ENCODE assay signal across 1 cellular context in the genomic region with DNA sequence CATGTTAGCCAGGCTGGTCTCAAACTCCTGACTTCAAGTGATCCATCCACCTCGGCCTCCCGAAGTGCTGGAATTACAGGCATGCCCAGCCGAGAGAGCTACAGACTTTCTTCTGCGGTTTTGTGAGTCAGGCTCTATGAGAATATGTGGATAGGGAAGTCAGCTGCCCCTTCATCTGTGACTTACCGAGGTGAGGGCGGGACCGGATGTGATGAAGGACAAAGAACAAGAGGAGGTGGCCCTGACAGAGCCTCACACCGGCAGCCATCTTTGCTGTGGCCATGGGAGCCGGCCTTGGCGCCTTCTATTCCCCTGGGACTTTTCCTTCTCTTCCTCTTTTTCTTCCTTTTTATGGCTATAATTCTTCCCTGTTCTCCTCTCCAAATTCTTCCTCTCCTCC.
TF ChIP-seq lines count a peak whose summit lies in the region.

No MANE protein-coding gene starts in this region.

TF ChIP-seq in K562, 482 proteins besides CTCF, POLR2A, EP300 and RAD21 (continued from another document):
- TF ChIP-seq KDM2B (CRISPR knock-in tag; IDR thresholded peaks at IDR 0.05): no peak
- TF ChIP-seq, protein P1, sequence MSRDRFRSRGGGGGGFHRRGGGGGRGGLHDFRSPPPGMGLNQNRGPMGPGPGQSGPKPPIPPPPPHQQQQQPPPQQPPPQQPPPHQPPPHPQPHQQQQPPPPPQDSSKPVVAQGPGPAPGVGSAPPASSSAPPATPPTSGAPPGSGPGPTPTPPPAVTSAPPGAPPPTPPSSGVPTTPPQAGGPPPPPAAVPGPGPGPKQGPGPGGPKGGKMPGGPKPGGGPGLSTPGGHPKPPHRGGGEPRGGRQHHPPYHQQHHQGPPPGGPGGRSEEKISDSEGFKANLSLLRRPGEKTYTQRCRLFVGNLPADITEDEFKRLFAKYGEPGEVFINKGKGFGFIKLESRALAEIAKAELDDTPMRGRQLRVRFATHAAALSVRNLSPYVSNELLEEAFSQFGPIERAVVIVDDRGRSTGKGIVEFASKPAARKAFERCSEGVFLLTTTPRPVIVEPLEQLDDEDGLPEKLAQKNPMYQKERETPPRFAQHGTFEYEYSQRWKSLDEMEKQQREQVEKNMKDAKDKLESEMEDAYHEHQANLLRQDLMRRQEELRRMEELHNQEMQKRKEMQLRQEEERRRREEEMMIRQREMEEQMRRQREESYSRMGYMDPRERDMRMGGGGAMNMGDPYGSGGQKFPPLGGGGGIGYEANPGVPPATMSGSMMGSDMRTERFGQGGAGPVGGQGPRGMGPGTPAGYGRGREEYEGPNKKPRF (IDR thresholded peaks at IDR 0.05; ENCODE audit: low read depth, low read length): no peak
- TF ChIP-seq, protein P2, sequence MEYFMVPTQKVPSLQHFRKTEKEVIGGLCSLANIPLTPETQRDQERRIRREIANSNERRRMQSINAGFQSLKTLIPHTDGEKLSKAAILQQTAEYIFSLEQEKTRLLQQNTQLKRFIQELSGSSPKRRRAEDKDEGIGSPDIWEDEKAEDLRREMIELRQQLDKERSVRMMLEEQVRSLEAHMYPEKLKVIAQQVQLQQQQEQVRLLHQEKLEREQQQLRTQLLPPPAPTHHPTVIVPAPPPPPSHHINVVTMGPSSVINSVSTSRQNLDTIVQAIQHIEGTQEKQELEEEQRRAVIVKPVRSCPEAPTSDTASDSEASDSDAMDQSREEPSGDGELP (CRISPR knock-in tag; IDR thresholded peaks at IDR 0.05; ENCODE audit: borderline replicate concordance): peak; percentile 35; the same call in 1 of the 2 replicates
- TF ChIP-seq HDAC8 (tag; IDR thresholded peaks at IDR 0.05): 0 out of 2 replicates have a peak, but pooled peaks have one; percentile 24
- TF ChIP-seq ZNF583 (CRISPR knock-in tag; IDR thresholded peaks at IDR 0.05): no peak
- 0 out of 2 replicates have a peak, but pooled peaks have one; percentile 35 for TF ChIP-seq ZNF766 (CRISPR knock-in tag; conservative IDR thresholded peaks at IDR 0.05)
- TF ChIP-seq ZC3H4 (CRISPR knock-in tag; IDR thresholded peaks at IDR 0.05; ENCODE audit: borderline replicate concordance): no peak
- no peak for TF ChIP-seq NFYB (IDR thresholded peaks at IDR 0.05; ENCODE audit: extremely low read depth, insufficient read length)
- no peak for TF ChIP-seq TAF9B (IDR thresholded peaks at IDR 0.05; ENCODE audit: partially characterized antibody)
- TF ChIP-seq, protein P3, sequence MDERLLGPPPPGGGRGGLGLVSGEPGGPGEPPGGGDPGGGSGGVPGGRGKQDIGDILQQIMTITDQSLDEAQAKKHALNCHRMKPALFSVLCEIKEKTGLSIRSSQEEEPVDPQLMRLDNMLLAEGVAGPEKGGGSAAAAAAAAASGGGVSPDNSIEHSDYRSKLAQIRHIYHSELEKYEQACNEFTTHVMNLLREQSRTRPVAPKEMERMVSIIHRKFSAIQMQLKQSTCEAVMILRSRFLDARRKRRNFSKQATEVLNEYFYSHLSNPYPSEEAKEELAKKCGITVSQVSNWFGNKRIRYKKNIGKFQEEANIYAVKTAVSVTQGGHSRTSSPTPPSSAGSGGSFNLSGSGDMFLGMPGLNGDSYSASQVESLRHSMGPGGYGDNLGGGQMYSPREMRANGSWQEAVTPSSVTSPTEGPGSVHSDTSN (CRISPR knock-in tag; IDR thresholded peaks at IDR 0.05; ENCODE audit: low read depth): no peak
- TF ChIP-seq, protein P3 (tag; conservative IDR thresholded peaks at IDR 0.05; ENCODE audit: low read depth): no peak
- TF ChIP-seq, protein P4, sequence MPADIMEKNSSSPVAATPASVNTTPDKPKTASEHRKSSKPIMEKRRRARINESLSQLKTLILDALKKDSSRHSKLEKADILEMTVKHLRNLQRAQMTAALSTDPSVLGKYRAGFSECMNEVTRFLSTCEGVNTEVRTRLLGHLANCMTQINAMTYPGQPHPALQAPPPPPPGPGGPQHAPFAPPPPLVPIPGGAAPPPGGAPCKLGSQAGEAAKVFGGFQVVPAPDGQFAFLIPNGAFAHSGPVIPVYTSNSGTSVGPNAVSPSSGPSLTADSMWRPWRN (IDR thresholded peaks at IDR 0.05; ENCODE audit: low read depth): no peak
- no peak for TF ChIP-seq ESRRB (CRISPR knock-in tag; IDR thresholded peaks at IDR 0.05; ENCODE audit: borderline replicate concordance)
- TF ChIP-seq PTBP1 (IDR thresholded peaks at IDR 0.05; ENCODE audit: low read depth, low read length): no peak
- TF ChIP-seq MBD2 (IDR thresholded peaks at IDR 0.05; ENCODE audit: borderline replicate concordance, low read depth): no peak
- no peak for TF ChIP-seq PHF21A (IDR thresholded peaks at IDR 0.05; ENCODE audit: borderline replicate concordance, low read depth)
- TF ChIP-seq ZEB2 (IDR thresholded peaks at IDR 0.05): no peak
- TF ChIP-seq ZNF696 (CRISPR knock-in tag; conservative IDR thresholded peaks at IDR 0.05): no peak
- no peak for TF ChIP-seq ZNF263 (CRISPR knock-in tag; IDR thresholded peaks at IDR 0.05; ENCODE audit: borderline replicate concordance)
- no peak for TF ChIP-seq BHLHE40 (IDR thresholded peaks at IDR 0.05; ENCODE audit: low read length)
- TF ChIP-seq, protein P5, sequence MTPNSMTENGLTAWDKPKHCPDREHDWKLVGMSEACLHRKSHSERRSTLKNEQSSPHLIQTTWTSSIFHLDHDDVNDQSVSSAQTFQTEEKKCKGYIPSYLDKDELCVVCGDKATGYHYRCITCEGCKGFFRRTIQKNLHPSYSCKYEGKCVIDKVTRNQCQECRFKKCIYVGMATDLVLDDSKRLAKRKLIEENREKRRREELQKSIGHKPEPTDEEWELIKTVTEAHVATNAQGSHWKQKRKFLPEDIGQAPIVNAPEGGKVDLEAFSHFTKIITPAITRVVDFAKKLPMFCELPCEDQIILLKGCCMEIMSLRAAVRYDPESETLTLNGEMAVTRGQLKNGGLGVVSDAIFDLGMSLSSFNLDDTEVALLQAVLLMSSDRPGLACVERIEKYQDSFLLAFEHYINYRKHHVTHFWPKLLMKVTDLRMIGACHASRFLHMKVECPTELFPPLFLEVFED (CRISPR knock-in tag; conservative IDR thresholded peaks at IDR 0.05): no peak
- TF ChIP-seq ZNF76 (CRISPR knock-in tag; IDR thresholded peaks at IDR 0.05; ENCODE audit: borderline replicate concordance): no peak
- no peak for TF ChIP-seq TAF15 (IDR thresholded peaks at IDR 0.05; ENCODE audit: low read depth, low read length)
- TF ChIP-seq, protein P6, sequence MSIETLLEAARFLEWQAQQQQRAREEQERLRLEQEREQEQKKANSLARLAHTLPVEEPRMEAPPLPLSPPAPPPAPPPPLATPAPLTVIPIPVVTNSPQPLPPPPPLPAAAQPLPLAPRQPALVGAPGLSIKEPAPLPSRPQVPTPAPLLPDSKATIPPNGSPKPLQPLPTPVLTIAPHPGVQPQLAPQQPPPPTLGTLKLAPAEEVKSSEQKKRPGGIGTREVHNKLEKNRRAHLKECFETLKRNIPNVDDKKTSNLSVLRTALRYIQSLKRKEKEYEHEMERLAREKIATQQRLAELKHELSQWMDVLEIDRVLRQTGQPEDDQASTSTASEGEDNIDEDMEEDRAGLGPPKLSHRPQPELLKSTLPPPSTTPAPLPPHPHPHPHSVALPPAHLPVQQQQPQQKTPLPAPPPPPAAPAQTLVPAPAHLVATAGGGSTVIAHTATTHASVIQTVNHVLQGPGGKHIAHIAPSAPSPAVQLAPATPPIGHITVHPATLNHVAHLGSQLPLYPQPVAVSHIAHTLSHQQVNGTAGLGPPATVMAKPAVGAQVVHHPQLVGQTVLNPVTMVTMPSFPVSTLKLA (conservative IDR thresholded peaks at IDR 0.05): no peak
